17 cellular contexts compared by ENCODE assay signal in genomic region chr6:107121964-107122495, GRCh38. TPM values are rescaled to one million over a fixed set of nuclear protein-coding genes. Genes with fewer than 3 reads are reported as not detected.
DNase-seq lines count a peak whose midpoint lies in the region; ATAC-seq, FAIRE-seq and TF ChIP-seq lines count a peak whose summit lies in the region.
"Had no signal": no experiment of that assay in that cellular context is flagged by ENCODE, and none has a peak within 500 bp of the region (broad histone marks: within the 10 kb centered on the region; RNA-seq: fewer than 3 reads in every experiment).

No MANE protein-coding gene starts in this region.

- H3K27ac Mint-ChIP-seq in neural progenitor cell, result peak overlapping the region; percentile 44
- H3K27ac Mint-ChIP-seq: B cell; CD4-positive, alpha-beta memory T cell had no signal

- H3K4me2 ChIP-seq in H1 (ENCODE audit: insufficient read depth in 1 of 2, low read depth in 2 of 2, low read length in 2 of 2) (no peak overlapping the region), neural progenitor cell (no peak overlapping the region)

- no peak overlapping the region for H3K56ac ChIP-seq in H1 (replicated peaks; ENCODE audit: insufficient read length, low read depth, low read length)

- H2BK12ac ChIP-seq in H1 (ENCODE audit: low read depth, low read length), result peak overlapping the region; percentile 60; the same call in 1 of the 2 replicates

- WGBS in H1 (ENCODE audit: extremely low coverage in 1 of 2, insufficient coverage in 1 of 2, insufficient read length in 1 of 2, insufficient replicate concordance in 2 of 2, low coverage in 1 of 2, low lambda C conversion rate in 2 of 2, missing lambda C conversion rate in 1 of 2), 2 experiments, result 89% methylated on average over 8 of the region's 8 CpGs; no CpG with 5 or more reads in 1 of the 2 experiments

- H3K9ac ChIP-seq in H1 (replicated peaks in 1 of 4; ENCODE audit: extremely low read depth in 1 of 4, low read depth in 3 of 4, low read length in 3 of 4) (no peak overlapping the region), neural progenitor cell (no peak overlapping the region)

- intact Hi-C loops in cardiac septum (cut with DNase I), result no loop called here
- intact Hi-C loops in left ventricle myocardium inferior (cut with micrococcal nuclease), result no loop called here

- H3K4me3 ChIP-seq in left ventricle myocardium inferior (no peak overlapping the region), H1 (ENCODE audit: extremely low read depth in 1 of 4, insufficient read depth in 2 of 4, low read depth in 3 of 4, low read length in 4 of 4) (no peak overlapping the region), neural progenitor cell (no peak overlapping the region)
- H3K4me3 ChIP-seq: HAP-1 had no signal

- H3K79me1 ChIP-seq in H1 (ENCODE audit: low read depth, low read length), result no peaks in the 10 kb centered on the region

- no peak overlapping the region for H2BK15ac ChIP-seq in H1 (ENCODE audit: low read length)

- peaks cover 3% of the 10 kb centered on the region for H3K27me3 Mint-ChIP-seq in neural progenitor cell (ENCODE audit: insufficient read depth, low read depth)
- H3K27me3 Mint-ChIP-seq: B cell had no signal

- H4K20me1 ChIP-seq in H1 (replicated peaks in 1 of 2; ENCODE audit: control insufficient read depth in 1 of 2, insufficient read depth in 2 of 2, low read length in 2 of 2) (no peaks in the 10 kb centered on the region), neural progenitor cell (ENCODE audit: low read depth) (no peaks in the 10 kb centered on the region)

- TF ChIP-seq CTCF in left ventricle myocardium inferior (IDR thresholded peaks at IDR 0.05; ENCODE audit: borderline replicate concordance) (no peak), H1 (IDR thresholded peaks at IDR 0.05; ENCODE audit: control extremely low read depth in 1 of 3, insufficient read depth in 1 of 3, low read depth in 1 of 3, low read length in 3 of 3) (no peak), neural progenitor cell (IDR thresholded peaks at IDR 0.05) (no peak), omental fat pad (IDR thresholded peaks at IDR 0.05) (no peak)

- H3K23me2 ChIP-seq in H1 (ENCODE audit: low read depth, low read length), result no peaks in the 10 kb centered on the region

- TF ChIP-seq RAD21 in H1 (IDR thresholded peaks at IDR 0.05 in 1 of 2, conservative IDR thresholded peaks at IDR 0.05 in 1 of 2; ENCODE audit: low read depth in 2 of 2, low read length in 2 of 2), result no peak

- POLR2A ChIA-PET in H1 (lab: Charles Lee; ENCODE audit: partially characterized antibody), result interaction anchor here (1.2 kb wide), 1 partner anchor 337 kb away, joined by 3 read pairs; the partner anchor contains the start of gene PDSS2

- H2BK120ac ChIP-seq in H1 (replicated peaks; ENCODE audit: low read depth, low read length), result peak overlapping the region; percentile 2

- no peak for FAIRE-seq in H1 (lab: Jason Lieb, UNC)
- FAIRE-seq: D721Med, GM12892, GM19239 had no signal

- no peak overlapping the region for H4K5ac ChIP-seq in H1 (ENCODE audit: insufficient read length, low read depth, low read length)

- peaks cover 23% of the 10 kb centered on the region for H3F3A ChIP-seq in neural progenitor cell (ENCODE audit: low read depth)

- no peak overlapping the region for H3K4me3 Mint-ChIP-seq in neural progenitor cell
- H3K4me3 Mint-ChIP-seq: B cell; CD4-positive, alpha-beta memory T cell had no signal

- H3K23ac ChIP-seq in H1 (ENCODE audit: insufficient read length), result no peak overlapping the region

- ATAC-seq in GM18907 (IDR thresholded peaks at IDR 0.05; ENCODE audit: unreplicated experiment), result no peak
- no peak for ATAC-seq in omental fat pad (ENCODE audit: low FRiP score)

- no peaks in the 10 kb centered on the region for H3K36me3 Mint-ChIP-seq in neural progenitor cell
- H3K36me3 Mint-ChIP-seq: CD4-positive, alpha-beta memory T cell had no signal

- H3K9me3 ChIP-seq in left ventricle myocardium inferior (replicated peaks) (no peaks in the 10 kb centered on the region), H1 (ENCODE audit: insufficient read depth in 2 of 2, low read depth in 1 of 2, low read length in 1 of 2) (no peaks in the 10 kb centered on the region), neural progenitor cell (ENCODE audit: low read depth) (no peaks in the 10 kb centered on the region)
- H3K9me3 ChIP-seq: HAP-1 had no signal

- H3K4me1 ChIP-seq in left ventricle myocardium inferior (no peaks in the 10 kb centered on the region), H1 (replicated peaks in 1 of 4; ENCODE audit: control insufficient read depth in 3 of 4, insufficient read depth in 4 of 4, low read length in 3 of 4) (peaks cover 6 to 17% (median 12%) of the 10 kb centered on the region in 4 experiments; a peak in 6 of 7 replicates), neural progenitor cell (peaks cover 11% of the 10 kb centered on the region)

- H2AK5ac ChIP-seq in H1 (ENCODE audit: low read depth, low read length), result no peak overlapping the region

- peak overlapping the region; percentile 75; the same call in 1 of the 2 replicates for H2BK20ac ChIP-seq in H1 (ENCODE audit: low read length)

- peaks cover 29% of the 10 kb centered on the region for H3K4me1 Mint-ChIP-seq in neural progenitor cell
- H3K4me1 Mint-ChIP-seq: CD4-positive, alpha-beta memory T cell had no signal

- CTCF ChIA-PET in H1 (lab: Charles Lee; ENCODE audit: partially characterized antibody), result interaction anchor here (0.7 to 3.6 kb wide), 2 partner anchors 11 to 42 kb away, joined by 3 to 16 read pairs; no protein-coding TSS in a partner anchor

- no peak overlapping the region; the same call in 1 of the 2 replicates for H4K8ac ChIP-seq in H1 (ENCODE audit: extremely low read depth, insufficient read depth, low read length)

- H3K14ac ChIP-seq in H1 (ENCODE audit: insufficient read length), result no peak overlapping the region

- H3K79me2 ChIP-seq in H1 (ENCODE audit: control insufficient read depth in 1 of 2, insufficient read depth in 2 of 2, low read length in 2 of 2) (no peaks in the 10 kb centered on the region), neural progenitor cell (ENCODE audit: low read depth) (no peaks in the 10 kb centered on the region)

- 0 out of 2 replicates have a peak overlapping the region, but pooled peaks have one; percentile 55 for H2BK5ac ChIP-seq in H1 (ENCODE audit: low read depth, low read length)

- H3K27me3 ChIP-seq in left ventricle myocardium inferior (ENCODE audit: low read depth) (peaks cover 7% of the 10 kb centered on the region), H1 (replicated peaks in 1 of 4; ENCODE audit: control insufficient read depth in 3 of 4, extremely low read depth in 1 of 4, insufficient read depth in 3 of 4, low read length in 3 of 4) (no peaks in the 10 kb centered on the region), neural progenitor cell (no peaks in the 10 kb centered on the region)

- H3K27ac ChIP-seq in left ventricle myocardium inferior (replicated peaks), result no peak overlapping the region
- H3K27ac ChIP-seq in H1 (ENCODE audit: low read depth, low read length), result no peak overlapping the region
- no peak overlapping the region for H3K27ac ChIP-seq in neural progenitor cell

- H4K91ac ChIP-seq in H1 (replicated peaks; ENCODE audit: insufficient read length, low read length), result peak overlapping the region; percentile 52

- DNase-seq in cardiac septum (ENCODE audit: low spot score) (peak; percentile 66), left ventricle myocardium inferior (no peak), H1 (ENCODE audit: low read depth in 1 of 2, low spot score in 2 of 2) (no peak), neural progenitor cell (ENCODE audit: low spot score) (no peak), NOMO-1 treated with DMSO at 0.1 percent for 48 hours (lab: John Stamatoyannopoulos, UW; ENCODE audit: unreplicated experiment) (no peak), omental fat pad (ENCODE audit: low spot score) (no peak)
- DNase-seq: C1 segment of cervical spinal cord; CD4-positive, alpha-beta memory T cell; DMS79 treated with DMSO at 0.1 percent for 48 hours; GDM1; GOT3 had no signal

- no peak for TF ChIP-seq EP300 in H1 (IDR thresholded peaks at IDR 0.05; ENCODE audit: borderline replicate concordance in 1 of 2, low read depth in 2 of 2, low read length in 2 of 2)

- no peaks in the 10 kb centered on the region for H3K36me3 ChIP-seq in left ventricle myocardium inferior
- no peaks in the 10 kb centered on the region for H3K36me3 ChIP-seq in H1 (ENCODE audit: control insufficient read depth in 2 of 4, insufficient read depth in 4 of 4, low read length in 3 of 4)
- no peaks in the 10 kb centered on the region for H3K36me3 ChIP-seq in neural progenitor cell
- H3K36me3 ChIP-seq: HAP-1 had no signal

- no peaks in the 10 kb centered on the region for H3K9me3 Mint-ChIP-seq in neural progenitor cell
- H3K9me3 Mint-ChIP-seq: CD4-positive, alpha-beta memory T cell had no signal

- H3K4ac ChIP-seq in H1 (replicated peaks; ENCODE audit: insufficient read length, low read depth, low read length), result peak overlapping the region; percentile 1

- H3K18ac ChIP-seq in H1 (ENCODE audit: extremely low read depth, low read length), result no peak overlapping the region; the same call in 1 of the 2 replicates

- H2AFZ ChIP-seq in H1 (ENCODE audit: low read length) (no peak overlapping the region), neural progenitor cell (replicated peaks) (no peak overlapping the region)

- TF ChIP-seq POLR2A in H1 (IDR thresholded peaks at IDR 0.05; ENCODE audit: control extremely low read depth in 1 of 2, low read depth in 2 of 2, low read length in 2 of 2), result no peak

RNA-seq across cellular contexts. Expression of gene BEND3, which starts 6.7 kb away (rescaled TPM):
- total RNA-seq in cardiac septum, result 2.1 TPM
- 1.5 TPM for total RNA-seq in left ventricle myocardium inferior
- total RNA-seq in H1 (2021; fragmentation: NEBNext Ultra II Directional; extraction: Animal tissue kit (Norgen Biotek cat#: 25700)), result 38.8 and 40.8 TPM in 2 replicates
- polyA plus RNA-seq in H1 (2011; rRNA removed), result 25.2 and 26.2 TPM in 2 replicates
- 21.1 TPM for polyA plus RNA-seq in H1 (2011; cell fraction: cytosol; rRNA removed)
- 48.4 TPM for polyA plus RNA-seq in H1 (2011; cell fraction: nucleus; rRNA removed)
- 22.5 to 25.1 TPM (median 23.6 TPM) in 4 replicates for polyA plus RNA-seq in H1 (2012, experiment 1 of 2)
- polyA plus RNA-seq in H1 (2012, experiment 2 of 2), result 15.4 TPM
- polyA plus RNA-seq in H1 (2013, experiment 1 of 2), result 17.8 TPM
- 16.3 TPM for polyA plus RNA-seq in H1 (2013, experiment 2 of 2)
- 42.9 and 43.2 TPM in 2 replicates for polyA minus RNA-seq in H1 (2011; rRNA and poly(A)+ RNA removed)
- polyA minus RNA-seq in H1 (2011; cell fraction: cytosol; rRNA and poly(A)+ RNA removed), result 38.0 TPM
- 31.0 TPM for polyA minus RNA-seq in H1 (2011; cell fraction: nucleus; rRNA and poly(A)+ RNA removed)
- 9.2 and 11.2 TPM in 2 replicates for total RNA-seq in neural progenitor cell (ENCODE audit: low replicate concordance)
- 1 to 10 TPM; 1.3 to 8.5 (median 1.7) TPM for total RNA-seq in omental fat pad
